1 cellular context compared by ENCODE assay signal in the genomic region with DNA sequence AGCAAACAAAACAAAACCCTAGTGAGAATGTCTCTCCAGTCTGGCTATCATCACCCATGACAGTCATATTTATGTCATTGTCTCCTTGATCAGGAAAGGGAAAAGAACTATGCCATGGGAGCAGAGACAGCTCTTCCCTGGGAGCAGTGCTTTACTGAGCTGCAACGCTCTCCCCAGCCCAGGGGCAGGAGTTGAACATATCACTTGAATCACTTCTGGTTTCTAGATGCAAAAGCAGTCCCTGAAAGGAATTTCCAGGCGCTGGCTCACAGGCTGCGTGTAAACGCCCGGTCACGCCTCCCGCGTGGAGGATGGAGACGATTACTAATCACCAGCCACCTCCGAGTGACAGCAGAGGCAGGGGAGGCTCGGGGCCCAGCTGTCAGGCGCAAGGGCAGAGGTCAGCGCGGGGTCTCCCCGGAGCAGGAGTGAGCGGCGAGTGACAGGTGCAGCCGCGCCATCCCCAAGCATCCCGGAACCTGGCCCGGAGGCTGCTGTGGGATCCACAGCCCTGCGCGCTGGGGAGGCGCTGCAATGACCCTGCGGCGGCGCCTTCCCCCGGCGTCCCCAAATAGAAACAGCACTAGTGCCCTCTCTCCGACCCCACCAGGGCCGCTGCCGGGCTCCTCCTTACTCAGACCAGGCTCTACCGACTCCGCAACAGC.
TF ChIP-seq lines count a peak whose summit lies in the region.

No MANE protein-coding gene starts in this region.

TF ChIP-seq in WTC11, 78 proteins besides CTCF, POLR2A, EP300 and RAD21 (continued from another document):
- TF ChIP-seq, protein P1, sequence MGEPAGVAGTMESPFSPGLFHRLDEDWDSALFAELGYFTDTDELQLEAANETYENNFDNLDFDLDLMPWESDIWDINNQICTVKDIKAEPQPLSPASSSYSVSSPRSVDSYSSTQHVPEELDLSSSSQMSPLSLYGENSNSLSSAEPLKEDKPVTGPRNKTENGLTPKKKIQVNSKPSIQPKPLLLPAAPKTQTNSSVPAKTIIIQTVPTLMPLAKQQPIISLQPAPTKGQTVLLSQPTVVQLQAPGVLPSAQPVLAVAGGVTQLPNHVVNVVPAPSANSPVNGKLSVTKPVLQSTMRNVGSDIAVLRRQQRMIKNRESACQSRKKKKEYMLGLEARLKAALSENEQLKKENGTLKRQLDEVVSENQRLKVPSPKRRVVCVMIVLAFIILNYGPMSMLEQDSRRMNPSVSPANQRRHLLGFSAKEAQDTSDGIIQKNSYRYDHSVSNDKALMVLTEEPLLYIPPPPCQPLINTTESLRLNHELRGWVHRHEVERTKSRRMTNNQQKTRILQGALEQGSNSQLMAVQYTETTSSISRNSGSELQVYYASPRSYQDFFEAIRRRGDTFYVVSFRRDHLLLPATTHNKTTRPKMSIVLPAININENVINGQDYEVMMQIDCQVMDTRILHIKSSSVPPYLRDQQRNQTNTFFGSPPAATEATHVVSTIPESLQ (CRISPR knock-in tag; IDR thresholded peaks at IDR 0.05) = no peak
- TF ChIP-seq, protein P2, sequence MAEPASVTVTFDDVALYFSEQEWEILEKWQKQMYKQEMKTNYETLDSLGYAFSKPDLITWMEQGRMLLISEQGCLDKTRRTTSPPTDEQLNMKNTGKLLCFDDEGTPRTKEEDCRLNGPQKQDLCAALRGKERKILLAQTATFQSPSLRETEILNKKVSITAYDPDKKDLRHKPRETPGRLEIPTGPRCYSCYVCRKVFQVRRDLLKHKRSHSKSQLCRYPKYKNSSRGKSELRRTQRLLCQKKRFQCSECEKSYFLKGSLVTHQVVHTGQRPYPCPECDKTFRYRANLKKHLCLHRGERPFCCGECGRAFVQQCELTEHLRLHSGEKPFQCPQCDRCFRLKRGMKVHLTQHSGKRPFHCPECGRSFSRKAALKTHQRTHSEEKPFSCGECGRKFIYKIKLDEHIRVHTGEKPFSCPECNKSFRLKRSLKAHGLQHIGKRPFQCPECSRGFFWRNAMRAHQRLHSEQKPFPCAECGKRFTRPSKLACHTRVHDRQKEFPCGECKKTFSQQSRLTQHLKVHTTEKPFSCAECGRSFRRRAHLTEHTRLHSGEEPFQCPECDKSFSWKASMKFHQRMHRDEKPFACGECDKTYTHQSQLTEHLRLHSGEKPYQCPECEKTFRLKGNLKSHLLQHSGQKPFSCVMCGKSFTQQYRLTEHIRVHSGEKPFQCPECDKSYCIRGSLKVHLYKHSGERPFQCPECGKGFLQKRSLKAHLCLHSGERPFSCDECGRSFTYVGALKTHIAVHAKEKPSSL (CRISPR knock-in tag; conservative IDR thresholded peaks at IDR 0.05) = no peak
- TF ChIP-seq NR3C1 (CRISPR knock-in tag; conservative IDR thresholded peaks at IDR 0.05; ENCODE audit: low read depth) = 0 out of 2 replicates have a peak, but pooled peaks have one; percentile 30
- TF ChIP-seq, protein P3, sequence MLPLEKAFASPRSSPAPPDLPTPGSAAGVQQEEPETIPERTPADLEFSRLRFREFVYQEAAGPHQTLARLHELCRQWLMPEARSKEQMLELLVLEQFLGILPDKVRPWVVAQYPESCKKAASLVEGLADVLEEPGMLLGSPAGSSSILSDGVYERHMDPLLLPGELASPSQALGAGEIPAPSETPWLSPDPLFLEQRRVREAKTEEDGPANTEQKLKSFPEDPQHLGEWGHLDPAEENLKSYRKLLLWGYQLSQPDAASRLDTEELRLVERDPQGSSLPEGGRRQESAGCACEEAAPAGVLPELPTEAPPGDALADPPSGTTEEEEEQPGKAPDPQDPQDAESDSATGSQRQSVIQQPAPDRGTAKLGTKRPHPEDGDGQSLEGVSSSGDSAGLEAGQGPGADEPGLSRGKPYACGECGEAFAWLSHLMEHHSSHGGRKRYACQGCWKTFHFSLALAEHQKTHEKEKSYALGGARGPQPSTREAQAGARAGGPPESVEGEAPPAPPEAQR (CRISPR knock-in tag; IDR thresholded peaks at IDR 0.05) = no peak
- TF ChIP-seq, protein P4, sequence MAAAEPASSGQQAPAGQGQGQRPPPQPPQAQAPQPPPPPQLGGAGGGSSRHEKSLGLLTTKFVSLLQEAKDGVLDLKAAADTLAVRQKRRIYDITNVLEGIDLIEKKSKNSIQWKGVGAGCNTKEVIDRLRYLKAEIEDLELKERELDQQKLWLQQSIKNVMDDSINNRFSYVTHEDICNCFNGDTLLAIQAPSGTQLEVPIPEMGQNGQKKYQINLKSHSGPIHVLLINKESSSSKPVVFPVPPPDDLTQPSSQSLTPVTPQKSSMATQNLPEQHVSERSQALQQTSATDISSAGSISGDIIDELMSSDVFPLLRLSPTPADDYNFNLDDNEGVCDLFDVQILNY (CRISPR knock-in tag; IDR thresholded peaks at IDR 0.05) = 0 out of 2 replicates have a peak, but pooled peaks have one; percentile 33
- TF ChIP-seq NFYB (CRISPR knock-in tag; conservative IDR thresholded peaks at IDR 0.05; ENCODE audit: low read depth) = no peak
- TF ChIP-seq, protein P5, sequence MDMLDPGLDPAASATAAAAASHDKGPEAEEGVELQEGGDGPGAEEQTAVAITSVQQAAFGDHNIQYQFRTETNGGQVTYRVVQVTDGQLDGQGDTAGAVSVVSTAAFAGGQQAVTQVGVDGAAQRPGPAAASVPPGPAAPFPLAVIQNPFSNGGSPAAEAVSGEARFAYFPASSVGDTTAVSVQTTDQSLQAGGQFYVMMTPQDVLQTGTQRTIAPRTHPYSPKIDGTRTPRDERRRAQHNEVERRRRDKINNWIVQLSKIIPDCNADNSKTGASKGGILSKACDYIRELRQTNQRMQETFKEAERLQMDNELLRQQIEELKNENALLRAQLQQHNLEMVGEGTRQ (CRISPR knock-in tag; IDR thresholded peaks at IDR 0.05) = no peak
- TF ChIP-seq FOXK1 (CRISPR knock-in tag; IDR thresholded peaks at IDR 0.05) = 0 out of 2 replicates have a peak, but pooled peaks have one; percentile 13
- peak; percentile 68; the same call in 1 of the 2 replicates for TF ChIP-seq FOXP1 (CRISPR knock-in tag; IDR thresholded peaks at IDR 0.05; ENCODE audit: borderline replicate concordance)
- TF ChIP-seq NFATC4 (CRISPR knock-in tag; IDR thresholded peaks at IDR 0.05) = no peak
- TF ChIP-seq ZNF219 (CRISPR knock-in tag; IDR thresholded peaks at IDR 0.05; ENCODE audit: borderline replicate concordance) = no peak
- TF ChIP-seq, protein P6, sequence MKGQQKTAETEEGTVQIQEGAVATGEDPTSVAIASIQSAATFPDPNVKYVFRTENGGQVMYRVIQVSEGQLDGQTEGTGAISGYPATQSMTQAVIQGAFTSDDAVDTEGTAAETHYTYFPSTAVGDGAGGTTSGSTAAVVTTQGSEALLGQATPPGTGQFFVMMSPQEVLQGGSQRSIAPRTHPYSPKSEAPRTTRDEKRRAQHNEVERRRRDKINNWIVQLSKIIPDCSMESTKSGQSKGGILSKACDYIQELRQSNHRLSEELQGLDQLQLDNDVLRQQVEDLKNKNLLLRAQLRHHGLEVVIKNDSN (CRISPR knock-in tag; IDR thresholded peaks at IDR 0.05) = no peak
- 0 out of 2 replicates have a peak, but pooled peaks have one; percentile 25 for TF ChIP-seq ZNF121 (CRISPR knock-in tag; IDR thresholded peaks at IDR 0.05)
- no peak for TF ChIP-seq GTF2I (CRISPR knock-in tag; conservative IDR thresholded peaks at IDR 0.05)
